ENCODE assay signal across 18 cellular contexts in genomic region chr11:101439488-101439887, GRCh38.
A peak's percentile ranks its signal among the peaks of the same experiment; 100 is the strongest.
DNase-seq lines count a peak whose midpoint lies in the region; ATAC-seq and TF ChIP-seq lines count a peak whose summit lies in the region.
"Had no signal": no experiment of that assay in that cellular context is flagged by ENCODE, and none has a peak within 500 bp of the region (broad histone marks: within the 10 kb centered on the region; RNA-seq: fewer than 3 reads in every experiment).

No MANE protein-coding gene starts in this region.

- intact Hi-C loops in IMR-90 (cut with micrococcal nuclease) (no loop called here), uterus (cut with DNase I; ENCODE audit: low total_unique reads) (no loop called here)

- H2AFZ ChIP-seq in DND-41 (ENCODE audit: low read depth, low read length) (no peak overlapping the region), IMR-90 (replicated peaks; ENCODE audit: low read length, poor library complexity) (no peak overlapping the region)

- no peak overlapping the region for H2BK15ac ChIP-seq in IMR-90 (ENCODE audit: low read depth, low read length)

- H2BK5ac ChIP-seq in IMR-90 (ENCODE audit: low read depth, low read length, poor library complexity, severe bottlenecking): no peak overlapping the region

- TF ChIP-seq CTCF in DND-41 (IDR thresholded peaks at IDR 0.05; ENCODE audit: borderline replicate concordance, extremely low read depth, low read length, poor library complexity, severe bottlenecking): peak; percentile 13
- 0 out of 2 replicates have a peak, but pooled peaks have one; percentile 2 for TF ChIP-seq CTCF in IMR-90 (conservative IDR thresholded peaks at IDR 0.05; ENCODE audit: low read depth, low read length)
- 0 out of 2 replicates have a peak, but pooled peaks have one; percentile 11 for TF ChIP-seq CTCF in VCaP (conservative IDR thresholded peaks at IDR 0.05)
- TF ChIP-seq CTCF in uterus (IDR thresholded peaks at IDR 0.05): no peak

- no TSS peak for BruUV-seq in IMR-90 (replicated peaks; lab: Mats Ljungman, UMichigan)

- no peaks in the 10 kb centered on the region for H3K79me1 ChIP-seq in IMR-90 (ENCODE audit: low read depth in 1 of 2, low read length in 2 of 2)

- H4K20me1 ChIP-seq in DND-41 (ENCODE audit: insufficient read depth, low read length) (no peaks in the 10 kb centered on the region), IMR-90 (ENCODE audit: insufficient read depth, low read length) (peaks cover 4% of the 10 kb centered on the region; the same call in 1 of the 2 replicates)

- TF ChIP-seq POLR2A in IMR-90 (IDR thresholded peaks at IDR 0.05; ENCODE audit: low read depth, low read length) (no peak), uterus (IDR thresholded peaks at IDR 0.05) (no peak)

- no peak overlapping the region for H2BK120ac ChIP-seq in IMR-90 (ENCODE audit: low read depth, low read length)

- no peak overlapping the region for H3K27ac ChIP-seq in DND-41 (ENCODE audit: low read length)
- no peak overlapping the region for H3K27ac ChIP-seq in IMR-90 (ENCODE audit: insufficient read depth, low read length)
- H3K27ac ChIP-seq in VCaP: no peak overlapping the region
- no peak overlapping the region for H3K27ac ChIP-seq in uterus
- H3K27ac ChIP-seq: stomach, tibial nerve, WERI-Rb-1 had no signal

- H3K14ac ChIP-seq in IMR-90 (replicated peaks; ENCODE audit: low read depth, low read length): no peak overlapping the region

- POLR2A ChIA-PET in IMR-90 (lab: Charles Lee; ENCODE audit: unreplicated experiment): no interaction called here

- H3K4ac ChIP-seq in IMR-90 (ENCODE audit: low read depth, low read length): no peak overlapping the region

- H3K36me3 ChIP-seq in DND-41 (ENCODE audit: insufficient read depth, low read length): no peaks in the 10 kb centered on the region
- no peaks in the 10 kb centered on the region for H3K36me3 ChIP-seq in IMR-90 (ENCODE audit: control insufficient read depth, insufficient read depth, low read length)
- H3K36me3 ChIP-seq in uterus: no peaks in the 10 kb centered on the region
- H3K36me3 ChIP-seq: stomach, tibial nerve, WERI-Rb-1 had no signal

- H3K4me3 ChIP-seq in DND-41 (ENCODE audit: low read depth in 1 of 2, low read length in 2 of 2) (no peak overlapping the region), IMR-90 (ENCODE audit: insufficient read depth, low read depth, low read length) (no peak overlapping the region), uterus (no peak overlapping the region)
- H3K4me3 ChIP-seq: stomach, tibial nerve had no signal

- H4K8ac ChIP-seq in IMR-90 (ENCODE audit: low read depth in 2 of 2, low read length in 2 of 2): no peak overlapping the region

- CTCF ChIA-PET in IMR-90 (lab: Yijun Ruan, JAX): no interaction called here

- H2BK20ac ChIP-seq in IMR-90 (ENCODE audit: low read depth, low read length): no peak overlapping the region

- no peaks in the 10 kb centered on the region for H3K9me3 ChIP-seq in DND-41 (ENCODE audit: insufficient read depth, low read length, severe bottlenecking)
- no peaks in the 10 kb centered on the region for H3K9me3 ChIP-seq in IMR-90 (ENCODE audit: control insufficient read depth, insufficient read depth, low read length)
- H3K9me3 ChIP-seq in uterus: no peaks in the 10 kb centered on the region
- H3K9me3 ChIP-seq: stomach, tibial nerve had no signal

- H3K18ac ChIP-seq in IMR-90 (ENCODE audit: low read depth, low read length): no peak overlapping the region

- H3K9ac ChIP-seq in DND-41 (ENCODE audit: low read depth, low read length): no peak overlapping the region
- H3K9ac ChIP-seq in IMR-90 (ENCODE audit: low read depth, low read length): no peak overlapping the region

- no peak for TF ChIP-seq RAD21 in IMR-90 (IDR thresholded peaks at IDR 0.05; ENCODE audit: low read length)

- dilution Hi-C loops in IMR-90 (cut with HindIII; ENCODE audit: low sequenced_read_pairs, unreplicated experiment): no loop called here

- no peak overlapping the region for H4K91ac ChIP-seq in IMR-90 (ENCODE audit: insufficient read depth, low read depth, low read length)

- H3K27me3 ChIP-seq in DND-41 (ENCODE audit: insufficient read depth, low read length, poor library complexity) (no peaks in the 10 kb centered on the region), IMR-90 (ENCODE audit: control insufficient read depth, insufficient read depth, low read length) (no peaks in the 10 kb centered on the region), uterus (no peaks in the 10 kb centered on the region)
- H3K27me3 ChIP-seq: stomach, tibial nerve had no signal

- H3K79me2 ChIP-seq in DND-41 (ENCODE audit: insufficient read depth, low read length): no peaks in the 10 kb centered on the region

- no peak overlapping the region for H2AK5ac ChIP-seq in IMR-90 (ENCODE audit: low read depth, low read length)

- no peak for ATAC-seq in DND-41 (ENCODE audit: insufficient read depth, low read depth)
- no peak for ATAC-seq in IMR-90 (ENCODE audit: low read depth)
- ATAC-seq in GM21723 (IDR thresholded peaks at IDR 0.05; ENCODE audit: unreplicated experiment): no peak
- ATAC-seq: T-helper 17 cell had no signal

- H3K4me2 ChIP-seq in DND-41 (ENCODE audit: insufficient read depth, low read length) (no peak overlapping the region), IMR-90 (ENCODE audit: low read depth, low read length) (no peak overlapping the region)

- H3K23ac ChIP-seq in IMR-90 (ENCODE audit: low read depth, low read length): no peak overlapping the region

- H3K4me1 ChIP-seq in DND-41 (ENCODE audit: insufficient read depth, low read length) (no peaks in the 10 kb centered on the region), IMR-90 (ENCODE audit: control insufficient read depth, insufficient read depth, low read length) (peaks cover 9% of the 10 kb centered on the region), uterus (no peaks in the 10 kb centered on the region)

- 100% methylated on average over 1 of the region's 5 CpGs; no CpG with 5 or more reads in 1 of the 2 experiments for WGBS in IMR-90 (ENCODE audit: extremely low coverage in 2 of 2, insufficient read length in 1 of 2), 2 experiments

- peaks cover 18% of the 10 kb centered on the region for H3K9me1 ChIP-seq in IMR-90 (ENCODE audit: insufficient read depth, low read length)

- DNase-seq in DND-41: no peak
- no peak for DNase-seq in IMR-90
- DNase-seq in iPS-NIHi7 (ENCODE audit: extremely low spot score): peak; percentile 24
- no peak for DNase-seq in cerebellar cortex (ENCODE audit: low spot score)
- no peak for DNase-seq in uterus
- DNase-seq: activated CD4-positive, alpha-beta T cell treated with anti-CD3 and anti-CD28 coated beads, Interleukin-2, amount 10 ng/mL, durations not matched to agents 7 days and 5 days; anterior cingulate cortex; CD4-positive, alpha-beta T cell; NCI-H510A; NK-92 treated with Interleukin-12 subunit alpha and Interleukin-12 subunit beta, amount 100 ng/mL, for 24 hours; RPMI8226; stimulated activated CD8-positive, alpha-beta memory T cell treated with anti-CD3 and anti-CD28 coated beads, Interleukin-4, amount 100 ng/mL, for 48 hours; stomach; T-helper 17 cell; WERI-Rb-1 had no signal

- H4K5ac ChIP-seq in IMR-90 (ENCODE audit: low read depth, low read length): no peak overlapping the region

- in situ Hi-C loops in IMR-90 (cut with MboI; ENCODE audit: low sequenced_read_pairs): loop anchor here (25.0 kb wide), 1 partner anchor 1048 kb away; no protein-coding TSS in a partner anchor

- H3K56ac ChIP-seq in IMR-90 (ENCODE audit: extremely low read depth, insufficient read depth, low read length): no peak overlapping the region

- no peak overlapping the region for H2AK9ac ChIP-seq in IMR-90 (replicated peaks; ENCODE audit: low read depth, low read length, poor library complexity)

TF ChIP-seq in IMR-90, 13 proteins besides CTCF, POLR2A, EP300 and RAD21:
- TF ChIP-seq CEBPB (IDR thresholded peaks at IDR 0.05; ENCODE audit: low read depth, low read length): no peak
- no peak for TF ChIP-seq RCOR1 (IDR thresholded peaks at IDR 0.05; ENCODE audit: insufficient replicate concordance, low read length)
- TF ChIP-seq RFX5 (IDR thresholded peaks at IDR 0.05; ENCODE audit: low read depth, low read length): no peak
- TF ChIP-seq USF2 (IDR thresholded peaks at IDR 0.05; ENCODE audit: low read depth, low read length): no peak
- TF ChIP-seq SMC3 (IDR thresholded peaks at IDR 0.05; ENCODE audit: low read depth, low read length): no peak
- no peak for TF ChIP-seq CHD1 (IDR thresholded peaks at IDR 0.05; ENCODE audit: low read depth, low read length)
- TF ChIP-seq BHLHE40 (IDR thresholded peaks at IDR 0.05; ENCODE audit: low read depth, low read length): no peak
- no peak for TF ChIP-seq ELK1 (IDR thresholded peaks at IDR 0.05; ENCODE audit: borderline replicate concordance, low read depth, low read length)
- no peak for TF ChIP-seq MXI1 (IDR thresholded peaks at IDR 0.05; ENCODE audit: borderline replicate concordance, low read depth, low read length)

Comparison
In these comparisons a context has a peak if more than half of its experiments do, and no peak if none do; other contexts are left out.
1. CTCF ChIP-seq: peak in DND-41 (single experiment), IMR-90 (single experiment) and VCaP (single experiment); none in uterus (0 of 4).